21 cellular contexts compared by ENCODE assay signal in genomic region chr11:68125164-68125563, GRCh38. TPM values are rescaled to one million over a fixed set of nuclear protein-coding genes. Genes with fewer than 3 reads are reported as not detected.
A peak's percentile ranks its signal among the peaks of the same experiment; 100 is the strongest.
DNase-seq lines count a peak whose midpoint lies in the region; ATAC-seq and TF ChIP-seq lines count a peak whose summit lies in the region.
"Had no signal": no experiment of that assay in that cellular context is flagged by ENCODE, and none has a peak within 500 bp of the region (broad histone marks: within the 10 kb centered on the region; RNA-seq: fewer than 3 reads in every experiment).

No MANE protein-coding gene starts in this region.

- no peak overlapping the region; the same call in 2 of the 3 replicates for H3K4me3 Mint-ChIP-seq in GM23338
- no peak overlapping the region for H3K4me3 Mint-ChIP-seq in stimulated activated naive B cell treated with anti-CD40 and anti-IgM and Interleukin-4, amounts not matched to agents 10 μg/mL and 1 μg/mL and 100 μg/mL, for 72 hours
- H3K4me3 Mint-ChIP-seq: CD4-positive, alpha-beta T cell; HFFc6; T-cell had no signal

- DNase-seq in GM23338 (ENCODE audit: low spot score) (no peak), body of pancreas (no peak), NCI-H82 (lab: John Stamatoyannopoulos, UW) (no peak)
- no peak for DNase-seq in stimulated activated naive B cell treated with anti-CD40 and anti-IgM and Interleukin-4, amounts not matched to agents 10 μg/mL and 1 μg/mL and 100 μg/mL, for 72 hours
- DNase-seq: CD4-positive, alpha-beta T cell; COR-L47; DND-41; HFFc6; MM.1S; NCI-H1048; NCI-H1417 treated with DMSO at 0.1 percent for 48 hours; NCI-H187; NCI-H510A; NK-92 treated with Interleukin-12 subunit alpha and Interleukin-12 subunit beta, amount 100 ng/mL, for 24 hours; Peyer's patch; SJCRH30; T-cell had no signal

- WGBS in body of pancreas, 2 donors: 82 to 100% methylated on average over 1 to 4 of the region's 4 CpGs

- peaks cover 63% of the 10 kb centered on the region for H3K4me1 ChIP-seq in GM23338 (ENCODE audit: insufficient read depth)
- peaks cover 62% of the 10 kb centered on the region for H3K4me1 ChIP-seq in HUES6 (ENCODE audit: control insufficient read depth, insufficient read depth, low read length)
- H3K4me1 ChIP-seq in body of pancreas: peaks cover 68% of the 10 kb centered on the region

- peak overlapping the region; percentile 81; the same call in 1 of the 2 replicates for H3K27ac Mint-ChIP-seq in GM23338
- H3K27ac Mint-ChIP-seq in stimulated activated naive B cell treated with anti-CD40 and anti-IgM and Interleukin-4, amounts not matched to agents 10 μg/mL and 1 μg/mL and 100 μg/mL, for 72 hours: peak overlapping the region; percentile 5
- H3K27ac Mint-ChIP-seq: CD4-positive, alpha-beta T cell; HFFc6; T-cell had no signal

- H3K36me3 Mint-ChIP-seq in GM23338 (ENCODE audit: low read depth): peaks cover 9% of the 10 kb centered on the region; the same call in 2 of the 3 replicates
- H3K36me3 Mint-ChIP-seq in stimulated activated naive B cell treated with anti-CD40 and anti-IgM and Interleukin-4, amounts not matched to agents 10 μg/mL and 1 μg/mL and 100 μg/mL, for 72 hours: peaks cover 0 to 4% of the 10 kb centered on the region in 2 donors

- H3K9me3 ChIP-seq in HUES6 (ENCODE audit: control insufficient read depth, insufficient read depth, low read depth, low read length) (peaks cover 8% of the 10 kb centered on the region), body of pancreas (no peaks in the 10 kb centered on the region)
- H3K9me3 ChIP-seq: Peyer's patch, SJCRH30 had no signal

- H2AFZ ChIP-seq in GM23338: no peak overlapping the region

- peaks cover 24% of the 10 kb centered on the region for H3F3A ChIP-seq in GM23338 (replicated peaks; ENCODE audit: low read depth)

- no peak for TF ChIP-seq CTCF in GM23338 (conservative IDR thresholded peaks at IDR 0.05; ENCODE audit: low read depth in 2 of 2)
- no peak for TF ChIP-seq CTCF in body of pancreas (IDR thresholded peaks at IDR 0.05)

- H3K27ac ChIP-seq in GM23338 (ENCODE audit: low read depth) (no peak overlapping the region), HUES6 (ENCODE audit: low read depth, low read length) (0 out of 2 replicates have a peak overlapping the region, but pooled peaks have one; percentile 4), body of pancreas (peak overlapping the region in 3 of 4 donors; percentile 95 to 98 (median 97))
- H3K27ac ChIP-seq: Peyer's patch, SJCRH30 had no signal

- H3K4me2 ChIP-seq in GM23338: 0 out of 2 replicates have a peak overlapping the region, but pooled peaks have one; percentile 45

- H3K27me3 ChIP-seq in GM23338 (ENCODE audit: insufficient read depth) (no peaks in the 10 kb centered on the region), HUES6 (ENCODE audit: control insufficient read depth, insufficient read depth, low read length) (no peaks in the 10 kb centered on the region), body of pancreas (no peaks in the 10 kb centered on the region)
- H3K27me3 ChIP-seq: Peyer's patch, SJCRH30 had no signal

- peaks cover 67% of the 10 kb centered on the region for H3K4me1 Mint-ChIP-seq in GM23338
- H3K4me1 Mint-ChIP-seq in stimulated activated naive B cell treated with anti-CD40 and anti-IgM and Interleukin-4, amounts not matched to agents 10 μg/mL and 1 μg/mL and 100 μg/mL, for 72 hours: peaks cover 9 to 13% of the 10 kb centered on the region in 2 donors

- H3K79me2 ChIP-seq in GM23338 (replicated peaks; ENCODE audit: insufficient read depth): peaks cover 9% of the 10 kb centered on the region

- no peak for TF ChIP-seq POLR2A in body of pancreas (IDR thresholded peaks at IDR 0.05)

- intact Hi-C loops in body of pancreas (cut with DNase I): no loop called here

- ATAC-seq in GM23338: no peak
- no peak for ATAC-seq in body of pancreas
- ATAC-seq in stimulated activated naive B cell treated with anti-CD40 and anti-IgM and Interleukin-4, amounts not matched to agents 10 μg/mL and 1 μg/mL and 100 μg/mL, for 72 hours (replicated peaks): no peak
- ATAC-seq in GM21576 (IDR thresholded peaks at IDR 0.05; ENCODE audit: unreplicated experiment): no peak
- no peak for ATAC-seq in GM21717 (IDR thresholded peaks at IDR 0.05; ENCODE audit: unreplicated experiment)
- ATAC-seq: GM12878, T-cell had no signal

- no peak overlapping the region for H3K4me3 ChIP-seq in GM23338
- no peak overlapping the region for H3K4me3 ChIP-seq in HUES6 (ENCODE audit: low read depth, low read length)
- H3K4me3 ChIP-seq in body of pancreas: no peak overlapping the region
- H3K4me3 ChIP-seq: GM12878, Peyer's patch, SJCRH30 had no signal

- H3K9me2 ChIP-seq in GM23338 (ENCODE audit: insufficient read depth): 0 out of 2 replicates have a peak, but pooled peaks cover 5% of the 10 kb centered on the region

- H3K9ac ChIP-seq in HUES6 (ENCODE audit: low read length): no peak overlapping the region

- 0 out of 2 replicates have a peak, but pooled peaks cover 2% of the 10 kb centered on the region for H4K20me1 ChIP-seq in GM23338 (replicated peaks; ENCODE audit: insufficient read depth)

- peaks cover 13% of the 10 kb centered on the region for H3K9me3 Mint-ChIP-seq in GM23338
- no peaks in the 10 kb centered on the region for H3K9me3 Mint-ChIP-seq in stimulated activated naive B cell treated with anti-CD40 and anti-IgM and Interleukin-4, amounts not matched to agents 10 μg/mL and 1 μg/mL and 100 μg/mL, for 72 hours
- H3K9me3 Mint-ChIP-seq: CD4-positive, alpha-beta T cell; HFFc6; T-cell had no signal

- H3K27me3 Mint-ChIP-seq in GM23338 (ENCODE audit: insufficient read depth, low read depth, poor library complexity): peaks cover 17% of the 10 kb centered on the region
- H3K27me3 Mint-ChIP-seq in stimulated activated naive B cell treated with anti-CD40 and anti-IgM and Interleukin-4, amounts not matched to agents 10 μg/mL and 1 μg/mL and 100 μg/mL, for 72 hours: peaks cover 15 to 25% of the 10 kb centered on the region in 2 donors

- H3K36me3 ChIP-seq in GM23338 (ENCODE audit: insufficient read depth) (no peaks in the 10 kb centered on the region), HUES6 (ENCODE audit: control insufficient read depth, insufficient read depth, low read length) (no peaks in the 10 kb centered on the region), body of pancreas (replicated peaks in 1 of 2; ENCODE audit: insufficient read depth in 1 of 2, low read depth in 2 of 2) (no peaks in the 10 kb centered on the region)
- H3K36me3 ChIP-seq: Peyer's patch, SJCRH30 had no signal

TF ChIP-seq in GM23338, 12 proteins besides CTCF, POLR2A, EP300 and RAD21 (continues in another document):
- TF ChIP-seq ZNF331 (CRISPR knock-in tag; IDR thresholded peaks at IDR 0.05; ENCODE audit: low read depth) (no peak), ZNF114 (CRISPR knock-in tag; IDR thresholded peaks at IDR 0.05) (no peak)

RNA-seq across cellular contexts. Expression of gene CHKA, which starts 4.0 kb away (rescaled TPM):
- 92.5 and 94.4 TPM in 2 replicates for total RNA-seq in GM23338 (2014; rRNA removed; shearing (Covaris generic))
- 37.1 and 40.1 TPM in 2 replicates for polyA plus RNA-seq in GM23338 (2016; fragmentation: Nextera tagmentation; extraction: Ambion mirVana)
- total RNA-seq in body of pancreas: 10 to 100 TPM; 72.1 to 92.6 TPM
